In genomic region chr1:39576016-39576657, GRCh38 we compare ENCODE assay signal across 8 cellular contexts. TPM values are rescaled to one million over a fixed set of nuclear protein-coding genes. Genes with fewer than 3 reads are reported as not detected.
DNase-seq lines count a peak whose midpoint lies in the region; ATAC-seq and TF ChIP-seq lines count a peak whose summit lies in the region.

No MANE protein-coding gene starts in this region.

- H3K27ac ChIP-seq in ectodermal cell (ENCODE audit: insufficient read depth, low read depth, low read length, poor library complexity, severe bottlenecking): peak overlapping the region; percentile 47

- no peaks in the 10 kb centered on the region for H3K9me3 ChIP-seq in ectodermal cell (ENCODE audit: control insufficient read depth, low read length)

- H3K9me3 Mint-ChIP-seq in CD14-positive monocyte (peaks cover 0 to 5% (median 0%) of the 10 kb centered on the region in 7 donors), memory B cell (no peaks in the 10 kb centered on the region)

- H3K27ac Mint-ChIP-seq in CD14-positive monocyte (peak overlapping the region; percentile 82 to 98 (median 92)), memory B cell (peak overlapping the region; percentile 91)

- H3K4me3 Mint-ChIP-seq in CD14-positive monocyte (peak overlapping the region; percentile 92 to 93), memory B cell (peak overlapping the region; percentile 89)

- H3K36me3 Mint-ChIP-seq in CD14-positive monocyte: peaks cover 31% of the 10 kb centered on the region in 2 donors
- H3K36me3 Mint-ChIP-seq in memory B cell: peaks cover 4% of the 10 kb centered on the region

- DNase-seq in CD14-positive monocyte (ENCODE audit: low spot score): no peak
- peak; percentile 31 to 43 for DNase-seq in memory B cell (ENCODE audit: low spot score in 2 of 2)
- peak; percentile 7 for DNase-seq in stromal cell of bone marrow (ENCODE audit: low read depth)
- no peak for DNase-seq in AML-193 (lab: John Stamatoyannopoulos, UW)

- H3K4me3 ChIP-seq in WI38 (ENCODE audit: low read depth, low read length) (peak overlapping the region; percentile 70), ectodermal cell (ENCODE audit: insufficient read depth, low read depth, low read length) (peak overlapping the region; percentile 79)

- TF ChIP-seq CTCF in CD14-positive monocyte (IDR thresholded peaks at IDR 0.05) (no peak), WI38 (IDR thresholded peaks at IDR 0.05; ENCODE audit: low read depth, low read length) (no peak)

- H3K4me1 Mint-ChIP-seq in CD14-positive monocyte (peaks cover 27% of the 10 kb centered on the region), memory B cell (peaks cover 23% of the 10 kb centered on the region)

- intact Hi-C loops in CD14-positive monocyte (cut with micrococcal nuclease): loop anchor here in 1 of 2 donors (5.0 to 10.0 kb wide), 2 partner anchors 34 to 91 kb away; no protein-coding TSS in a partner anchor

- ATAC-seq in GM19463 (IDR thresholded peaks at IDR 0.05; ENCODE audit: unreplicated experiment) (peak; percentile 43), HG03520 (IDR thresholded peaks at IDR 0.05; ENCODE audit: unreplicated experiment) (peak; percentile 33), memory B cell (ENCODE audit: low read depth) (peak; percentile 35)

- no peaks in the 10 kb centered on the region for H3K27me3 ChIP-seq in ectodermal cell (ENCODE audit: control insufficient read depth, insufficient read depth, low read length, poor library complexity, severe bottlenecking)

- peaks cover 11% of the 10 kb centered on the region for H3K36me3 ChIP-seq in ectodermal cell (ENCODE audit: control insufficient read depth, insufficient read depth, low read length)

- peaks cover 18% of the 10 kb centered on the region for H3K4me1 ChIP-seq in ectodermal cell (ENCODE audit: control insufficient read depth, insufficient read depth, low read length)

- 0% methylated on average over 87 of the region's 87 CpGs for WGBS in ectodermal cell, 2 experiments

- peaks cover 2 to 4% (median 3%) of the 10 kb centered on the region in 3 donors for H3K27me3 Mint-ChIP-seq in CD14-positive monocyte (ENCODE audit: low read depth in 3 of 3)
- H3K27me3 Mint-ChIP-seq in memory B cell: no peaks in the 10 kb centered on the region

RNA-seq across cellular contexts. Expression of gene PABPC4, which starts 0.5 kb away (rescaled TPM):
- 10 to 100 TPM; 11.5 to 15.5 TPM for polyA plus RNA-seq in CD14-positive monocyte
- polyA plus RNA-seq in ectodermal cell (2013, experiment 1 of 4): 194 TPM
- polyA plus RNA-seq in ectodermal cell (2013, experiment 2 of 4): 189 TPM
- 148 TPM for polyA plus RNA-seq in ectodermal cell (2013, experiment 3 of 4)
- polyA plus RNA-seq in ectodermal cell (2013, experiment 4 of 4): 150 TPM

Comparison
In these comparisons a context has a peak if more than half of its experiments do, and no peak if none do; other contexts are left out.
1. DNase-seq: peak in memory B cell (2 of 2) and stromal cell of bone marrow (single experiment); none in CD14-positive monocyte (single experiment) and AML-193 (0 of 2).
2. Peak in every context shown above with its lines, with median percentiles within 50 percentile points of each other: ATAC-seq.